8 cellular contexts compared by ENCODE assay signal in the genomic region with DNA sequence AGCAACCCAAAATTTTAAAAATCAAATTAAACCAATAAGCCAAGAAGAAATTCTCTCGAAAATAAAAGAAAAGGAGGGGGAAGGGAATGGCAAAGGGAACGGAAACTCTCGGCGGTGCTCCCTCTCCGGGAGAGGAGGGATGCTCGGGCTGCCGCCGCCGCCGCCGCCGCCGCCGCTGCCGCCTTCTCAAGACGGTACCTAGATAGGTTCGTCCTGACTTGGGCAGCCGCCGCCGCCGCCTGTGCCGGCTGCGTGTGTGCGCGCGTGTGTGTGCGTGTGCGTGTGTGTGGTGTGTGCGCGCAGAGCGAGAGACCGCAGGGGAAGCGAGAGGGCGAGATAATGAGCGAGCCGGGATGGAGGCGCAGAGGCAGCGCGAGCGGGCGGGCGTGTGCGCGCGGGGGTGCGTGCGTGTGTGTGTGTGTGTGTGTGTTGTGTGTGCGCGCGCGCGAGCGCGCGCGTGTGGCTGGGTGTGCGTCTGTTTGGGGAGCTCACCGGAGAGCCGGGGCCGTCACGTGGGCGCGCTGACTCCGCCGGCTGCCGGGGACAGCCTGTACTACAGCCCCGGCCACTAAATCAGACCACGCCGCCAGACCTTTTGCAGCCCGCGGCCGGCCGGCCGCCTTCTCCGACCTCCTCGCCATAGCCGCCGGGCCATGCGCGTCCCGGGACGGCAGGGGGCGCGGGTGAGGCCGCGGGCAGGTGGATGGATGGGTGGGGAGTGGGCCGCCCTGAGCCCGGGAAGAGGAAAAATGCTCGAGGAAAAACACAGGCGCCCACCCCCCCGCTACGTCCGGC.
A peak's percentile ranks its signal among the peaks of the same experiment; 100 is the strongest.
DNase-seq lines count a peak whose midpoint lies in the region; ATAC-seq, FAIRE-seq and TF ChIP-seq lines count a peak whose summit lies in the region.

No MANE protein-coding gene starts in this region.

- in situ Hi-C loops in K562 (cut with MboI), result no loop called here

- H3K9me3 ChIP-seq in K562 (replicated peaks; ENCODE audit: control insufficient read depth, insufficient read depth, low read depth, low read length), result no peaks in the 10 kb centered on the region
- H3K9me3 ChIP-seq in iPS DF 6.9 (ENCODE audit: control insufficient read depth, insufficient read depth, low read length), result no peaks in the 10 kb centered on the region

- TF ChIP-seq EP300 in K562 (IDR thresholded peaks at IDR 0.05; ENCODE audit: low read length), result no peak

- POLR2A ChIA-PET in K562 (lab: Yijun Ruan, JAX), result no interaction called here

- no peaks in the 10 kb centered on the region for H3K9me3 Mint-ChIP-seq in T-helper 2 cell treated with Interferon-gamma antibody and Interleukin-4, amounts not matched to agents 5 μg/mL and 100 μg/mL, for 36 hours

- H3K4me1 Mint-ChIP-seq in T-helper 2 cell treated with Interferon-gamma antibody and Interleukin-4, amounts not matched to agents 5 μg/mL and 100 μg/mL, for 36 hours (ENCODE audit: low read depth), result peaks cover 32% of the 10 kb centered on the region

- H4K20me1 ChIP-seq in K562 (replicated peaks; ENCODE audit: control insufficient read depth, insufficient read depth, low read length), result no peaks in the 10 kb centered on the region

- H3K36me3 ChIP-seq in K562 (ENCODE audit: control insufficient read depth, insufficient read depth, low read length) (no peaks in the 10 kb centered on the region), iPS DF 6.9 (ENCODE audit: control insufficient read depth, insufficient read depth, low read length) (no peaks in the 10 kb centered on the region)

- peak overlapping the region; percentile 58 for H3K4me2 ChIP-seq in K562 (ENCODE audit: insufficient read depth, low read length)

- no peaks in the 10 kb centered on the region for H3K9me1 ChIP-seq in K562 (ENCODE audit: control insufficient read depth, insufficient read depth, low read length)

- ATAC-seq in HG02610 (IDR thresholded peaks at IDR 0.05; ENCODE audit: unreplicated experiment) (peak; percentile 60), K562 (peak; percentile 99)

- peak overlapping the region; percentile 68; the same call in 1 of the 2 replicates for H2AFZ ChIP-seq in K562 (ENCODE audit: low read depth, low read length)

- H3K27me3 ChIP-seq in K562 (ENCODE audit: control insufficient read depth in 2 of 2, insufficient read depth in 2 of 2, low read length in 2 of 2) (peaks cover 2 to 36% of the 10 kb centered on the region in 2 experiments; a peak in 3 of 5 replicates), iPS DF 6.9 (ENCODE audit: control insufficient read depth, insufficient read depth, low read length) (peaks cover 4% of the 10 kb centered on the region; the same call in 1 of the 2 replicates)

- 1% methylated on average over 35 of the region's 93 CpGs for WGBS in K562 (ENCODE audit: insufficient coverage, low coverage, missing lambda C conversion rate)
- no CpG with 5 or more reads among the region's 93 CpGs for WGBS in iPS DF 6.9 (ENCODE audit: insufficient coverage, insufficient read length)

- peaks cover 76% of the 10 kb centered on the region for H3K27me3 Mint-ChIP-seq in T-helper 2 cell treated with Interferon-gamma antibody and Interleukin-4, amounts not matched to agents 5 μg/mL and 100 μg/mL, for 36 hours (ENCODE audit: low read depth)

- H3K4me3 ChIP-seq in GM12864 (ENCODE audit: low read depth, low read length) (peak overlapping the region; percentile 45), K562 (peak overlapping the region; percentile 39), iPS DF 6.9 (ENCODE audit: low read length) (peak overlapping the region; percentile 50; the same call in 1 of the 2 replicates), retinal pigment epithelial cell (ENCODE audit: low read length) (peak overlapping the region; percentile 56)

- no peaks in the 10 kb centered on the region for H3K79me2 ChIP-seq in K562 (ENCODE audit: control insufficient read depth, insufficient read depth, low read length)

- CTCF ChIA-PET in K562 (lab: Yijun Ruan, JAX; ENCODE audit: low intra/inter-chr PET ratio), result no interaction called here

- no peak for FAIRE-seq in K562 (lab: Jason Lieb, UNC)

- H3K27ac Mint-ChIP-seq in T-helper 2 cell treated with Interferon-gamma antibody and Interleukin-4, amounts not matched to agents 5 μg/mL and 100 μg/mL, for 36 hours, result peak overlapping the region; percentile 47

- peaks cover 2% of the 10 kb centered on the region for H3K36me3 Mint-ChIP-seq in T-helper 2 cell treated with Interferon-gamma antibody and Interleukin-4, amounts not matched to agents 5 μg/mL and 100 μg/mL, for 36 hours (ENCODE audit: low read depth)

- intact Hi-C loops in K562 (cut with micrococcal nuclease), result no loop called here

- DNase-seq in GM12864 (ENCODE audit: low read depth), result peak; percentile 8
- DNase-seq in NCI-H128 (lab: John Stamatoyannopoulos, UW; ENCODE audit: unreplicated experiment), result peak; percentile 29
- DNase-seq in T-helper 2 cell treated with Interferon-gamma antibody and Interleukin-4, amounts not matched to agents 5 μg/mL and 100 μg/mL, for 36 hours (ENCODE audit: low spot score), result peak; percentile 61
- peak; percentile 74 to 79 (median 78) for DNase-seq in K562 (ENCODE audit: extremely low read depth in 1 of 4, low spot score in 3 of 4)
- no peak for DNase-seq in iPS DF 6.9 (ENCODE audit: low read depth, low spot score)
- peak; percentile 45 for DNase-seq in retinal pigment epithelial cell (ENCODE audit: low read depth)
- DNase-seq in GF-D8 (lab: John Stamatoyannopoulos, UW), result no peak

- no TSS peak for BruUV-seq in K562 (replicated peaks; lab: Mats Ljungman, UMichigan)

- peak overlapping the region; percentile 95 for H3K4me3 Mint-ChIP-seq in T-helper 2 cell treated with Interferon-gamma antibody and Interleukin-4, amounts not matched to agents 5 μg/mL and 100 μg/mL, for 36 hours

- TF ChIP-seq POLR2A in K562 (conservative IDR thresholded peaks at IDR 0.05), result no peak

- TF ChIP-seq CTCF in GM12864 (IDR thresholded peaks at IDR 0.05; ENCODE audit: low read depth, low read length, missing control alignments) (peak; percentile 57), K562 (IDR thresholded peaks at IDR 0.05 in 2 of 3, conservative IDR thresholded peaks at IDR 0.05 in 1 of 3; ENCODE audit: insufficient read depth in 2 of 3, low read depth in 1 of 3, low read length in 3 of 3) (peak; percentile 59 to 81 (median 62)), retinal pigment epithelial cell (conservative IDR thresholded peaks at IDR 0.05; ENCODE audit: low read depth, low read length) (peak; percentile 70)

- H3K4me1 ChIP-seq in K562 (replicated peaks in 1 of 2; ENCODE audit: control insufficient read depth in 2 of 2, insufficient read depth in 2 of 2, low read length in 2 of 2), result peaks cover 0 to 18% of the 10 kb centered on the region in 2 experiments; a peak in 2 of 5 replicates
- H3K4me1 ChIP-seq in iPS DF 6.9 (ENCODE audit: control insufficient read depth, insufficient read depth, low read length), result peaks cover 3% of the 10 kb centered on the region; the same call in 1 of the 2 replicates

- peak in 1 of 2 experiments; percentile 45; a peak in 2 of 4 replicates for TF ChIP-seq RAD21 in K562 (CRISPR knock-in tag; conservative IDR thresholded peaks at IDR 0.05 in 1 of 2, IDR thresholded peaks at IDR 0.05 in 1 of 2)

- H3K27ac ChIP-seq in K562 (ENCODE audit: extremely low read depth, low read depth, low read length), result no peak overlapping the region
- no peak overlapping the region for H3K27ac ChIP-seq in iPS DF 6.9 (ENCODE audit: low read length)

- H3K9ac ChIP-seq in K562 (ENCODE audit: insufficient read depth in 1 of 2, low read depth in 2 of 2, low read length in 2 of 2), result peak overlapping the region in 1 of 2 experiments; percentile 83; a peak in 2 of 4 replicates

TF ChIP-seq in K562, 482 proteins besides CTCF, POLR2A, EP300 and RAD21 (continues in another document):
- TF ChIP-seq CBFA2T2 (conservative IDR thresholded peaks at IDR 0.05) (no peak), SIN3A (IDR thresholded peaks at IDR 0.05; ENCODE audit: borderline replicate concordance in 2 of 2, control insufficient read depth in 1 of 2, low read depth in 2 of 2, low read length in 2 of 2) (no peak)
- TF ChIP-seq, protein P1, sequence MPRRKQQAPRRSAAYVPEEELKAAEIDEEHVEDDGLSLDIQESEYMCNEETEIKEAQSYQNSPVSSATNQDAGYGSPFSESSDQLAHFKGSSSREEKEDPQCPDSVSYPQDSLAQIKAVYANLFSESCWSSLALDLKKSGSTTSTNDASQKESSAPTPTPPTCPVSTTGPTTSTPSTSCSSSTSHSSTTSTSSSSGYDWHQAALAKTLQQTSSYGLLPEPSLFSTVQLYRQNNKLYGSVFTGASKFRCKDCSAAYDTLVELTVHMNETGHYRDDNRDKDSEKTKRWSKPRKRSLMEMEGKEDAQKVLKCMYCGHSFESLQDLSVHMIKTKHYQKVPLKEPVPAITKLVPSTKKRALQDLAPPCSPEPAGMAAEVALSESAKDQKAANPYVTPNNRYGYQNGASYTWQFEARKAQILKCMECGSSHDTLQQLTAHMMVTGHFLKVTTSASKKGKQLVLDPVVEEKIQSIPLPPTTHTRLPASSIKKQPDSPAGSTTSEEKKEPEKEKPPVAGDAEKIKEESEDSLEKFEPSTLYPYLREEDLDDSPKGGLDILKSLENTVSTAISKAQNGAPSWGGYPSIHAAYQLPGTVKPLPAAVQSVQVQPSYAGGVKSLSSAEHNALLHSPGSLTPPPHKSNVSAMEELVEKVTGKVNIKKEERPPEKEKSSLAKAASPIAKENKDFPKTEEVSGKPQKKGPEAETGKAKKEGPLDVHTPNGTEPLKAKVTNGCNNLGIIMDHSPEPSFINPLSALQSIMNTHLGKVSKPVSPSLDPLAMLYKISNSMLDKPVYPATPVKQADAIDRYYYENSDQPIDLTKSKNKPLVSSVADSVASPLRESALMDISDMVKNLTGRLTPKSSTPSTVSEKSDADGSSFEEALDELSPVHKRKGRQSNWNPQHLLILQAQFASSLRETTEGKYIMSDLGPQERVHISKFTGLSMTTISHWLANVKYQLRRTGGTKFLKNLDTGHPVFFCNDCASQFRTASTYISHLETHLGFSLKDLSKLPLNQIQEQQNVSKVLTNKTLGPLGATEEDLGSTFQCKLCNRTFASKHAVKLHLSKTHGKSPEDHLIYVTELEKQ (CRISPR knock-in tag; IDR thresholded peaks at IDR 0.05), result no peak

Comparison
In these comparisons a context has a peak if more than half of its experiments do, and no peak if none do; other contexts are left out.
1. DNase-seq: peak in GM12864 (single experiment), NCI-H128 (single experiment), T-helper 2 cell treated with Interferon-gamma antibody and Interleukin-4, amounts not matched to agents 5 μg/mL and 100 μg/mL, for 36 hours (single experiment), K562 (4 of 4) and retinal pigment epithelial cell (single experiment); none in iPS DF 6.9 (single experiment) and GF-D8 (single experiment).
2. Peak in every context shown above with its lines, with median percentiles within 50 percentile points of each other: H3K4me3 ChIP-seq and CTCF ChIP-seq.